ENCODE assay signal across 8 cellular contexts in the genomic region with DNA sequence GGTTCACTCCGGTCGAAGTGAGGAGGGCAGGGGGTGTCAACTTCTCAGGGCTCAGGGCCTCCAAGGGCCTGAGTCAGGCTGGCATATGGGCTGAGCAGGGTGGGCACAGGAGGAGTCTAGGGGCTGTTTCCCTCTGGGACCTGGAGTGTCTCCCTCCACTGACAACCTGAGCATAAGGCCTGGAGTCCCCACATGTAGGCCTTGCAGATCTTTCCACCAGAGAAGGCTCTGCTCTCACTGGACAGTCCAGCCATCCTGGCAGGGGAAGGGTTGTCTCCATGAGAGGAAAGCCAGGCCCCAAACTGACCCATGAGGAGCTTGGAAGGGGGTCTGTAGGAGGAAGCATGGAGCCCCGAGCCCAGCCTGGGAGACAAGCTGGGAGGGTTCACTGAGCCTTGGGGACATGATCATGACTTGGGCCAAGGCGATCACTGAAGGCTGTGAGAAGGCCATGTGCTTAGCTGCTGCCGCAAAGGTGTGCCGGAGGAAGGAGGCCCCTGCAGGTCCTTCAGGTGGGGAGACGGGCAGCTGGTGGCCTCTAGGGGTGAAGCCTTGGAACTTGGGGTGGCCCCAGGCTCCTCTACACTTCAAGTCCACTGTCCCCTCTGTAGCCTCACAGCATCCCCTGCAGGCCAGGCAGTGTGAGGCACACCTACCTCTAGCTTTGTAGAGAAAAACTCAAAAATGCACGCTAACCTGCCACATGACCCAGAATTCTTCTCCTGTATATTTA. TPM values are rescaled to one million over a fixed set of nuclear protein-coding genes. Genes with fewer than 3 reads are reported as not detected.
A peak's percentile ranks its signal among the peaks of the same experiment; 100 is the strongest.
DNase-seq lines count a peak whose midpoint lies in the region; ATAC-seq, FAIRE-seq and TF ChIP-seq lines count a peak whose summit lies in the region.

No MANE protein-coding gene starts in this region.

- no peak overlapping the region for H3K4me3 ChIP-seq in brain microvascular endothelial cell (ENCODE audit: low read depth, low read length)
- no peak overlapping the region for H3K4me3 ChIP-seq in lower lobe of right lung
- no peak overlapping the region for H3K4me3 ChIP-seq in stomach

- H3K36me3 ChIP-seq in brain microvascular endothelial cell (replicated peaks) (no peaks in the 10 kb centered on the region), lower lobe of right lung (no peaks in the 10 kb centered on the region), stomach (peaks cover 0 to 10% (median 4%) of the 10 kb centered on the region in 4 donors)

- H3K27ac ChIP-seq in brain microvascular endothelial cell: no peak overlapping the region
- H3K27ac ChIP-seq in lower lobe of right lung: no peak overlapping the region
- H3K27ac ChIP-seq in stomach: no peak overlapping the region

- H3K4me1 ChIP-seq in lower lobe of right lung (peaks cover 30% of the 10 kb centered on the region), stomach (peaks cover 0 to 11% (median 0%) of the 10 kb centered on the region in 4 donors)

- WGBS in stomach, 5 donors: 88 to 98% (median 92%) methylated on average over 7 to 8 of the region's 8 CpGs

- intact Hi-C loops in lower lobe of right lung (cut with DNase I): no loop called here
- intact Hi-C loops in stomach (cut with DNase I; ENCODE audit: low total_unique reads): no loop called here
- intact Hi-C loops in posterior vena cava (cut with DNase I): no loop called here

- FAIRE-seq in GM18507 (lab: Jason Lieb, UNC): no peak

- DNase-seq in GM18507 (ENCODE audit: extremely low spot score, insufficient read length, low read depth) (peak; percentile 44), T-helper 22 cell (ENCODE audit: low read depth) (peak; percentile 39), brain microvascular endothelial cell (no peak), lower lobe of right lung (peak; percentile 77), stomach (peak; percentile 45), NCI-H1417 treated with DMSO at 0.1 percent for 48 hours (lab: John Stamatoyannopoulos, UW) (no peak), posterior vena cava (ENCODE audit: low spot score) (no peak)

- TF ChIP-seq EP300 in stomach (IDR thresholded peaks at IDR 0.05): no peak

- H3K9me3 ChIP-seq in lower lobe of right lung: no peaks in the 10 kb centered on the region
- peaks cover 0 to 4% (median 0%) of the 10 kb centered on the region in 4 donors for H3K9me3 ChIP-seq in stomach

- TF ChIP-seq POLR2A in stomach (IDR thresholded peaks at IDR 0.05): no peak

- H3K27me3 ChIP-seq in brain microvascular endothelial cell (replicated peaks) (no peaks in the 10 kb centered on the region), lower lobe of right lung (ENCODE audit: low read depth) (no peaks in the 10 kb centered on the region), stomach (no peaks in the 10 kb centered on the region)

- peak; percentile 84 for ATAC-seq in HG03378 (IDR thresholded peaks at IDR 0.05; ENCODE audit: unreplicated experiment)
- peak; percentile 91 to 92 for ATAC-seq in lower lobe of right lung

- in situ Hi-C loops in brain microvascular endothelial cell (cut with HindIII; ENCODE audit: low pct_ligation_motif_present, low sequenced_read_pairs): no loop called here

- peak; percentile 86 for TF ChIP-seq CTCF in brain microvascular endothelial cell (IDR thresholded peaks at IDR 0.05; ENCODE audit: low read depth, low read length, missing control alignments)
- peak; percentile 67 for TF ChIP-seq CTCF in lower lobe of right lung (IDR thresholded peaks at IDR 0.05)
- peak in 2 of 7 experiments; percentile 37 to 39 for TF ChIP-seq CTCF in stomach (IDR thresholded peaks at IDR 0.05)

RNA-seq across cellular contexts. Expression of gene CMTM2, which starts 9.9 kb away (rescaled TPM):
- total RNA-seq in lower lobe of right lung (4.0 TPM), stomach (not detected), posterior vena cava (under 1 TPM in 1 of 2 donors, not detected in 1; 0.38 TPM)
- polyA plus RNA-seq in stomach: under 1 TPM in 2 of 3 donors, not detected in 1; 0.48 to 0.50 TPM

RNA-seq across cellular contexts. Expression of gene CMTM3, which starts 15.4 kb away (rescaled TPM):
- 35.8 TPM for total RNA-seq in lower lobe of right lung
- total RNA-seq in stomach: 10 to 100 TPM in 1 of 5 donors, 1 to 10 TPM in 1, under 1 TPM in 1, not detected in 2; 0.87 to 10.3 (median 6.5) TPM
- polyA plus RNA-seq in stomach: 10 to 100 TPM in 2 of 3 donors, 1 to 10 TPM in 1; 6.7 to 12.2 (median 11.9) TPM
- total RNA-seq in posterior vena cava: 10 to 100 TPM; 25.8 to 29.7 TPM

RNA-seq across cellular contexts. Expression of gene CMTM1, which starts 22.9 kb away (rescaled TPM):
- total RNA-seq in lower lobe of right lung (8.1 TPM), stomach (not detected), posterior vena cava (1 to 10 TPM; 2.1 to 3.1 TPM)
- under 1 TPM in 1 of 3 donors, not detected in 2; 0.28 TPM for polyA plus RNA-seq in stomach

RNA-seq across cellular contexts. Expression of gene CKLF, which starts 36.8 kb away (rescaled TPM):
- total RNA-seq in lower lobe of right lung (64.9 TPM), stomach (10 to 100 TPM in 3 of 5 donors, 1 to 10 TPM in 1, not detected in 1; 4.1 to 35.7 (median 18.4) TPM), posterior vena cava (10 to 100 TPM; 22.0 to 25.4 TPM)
- 10 to 100 TPM; 21.8 to 35.1 (median 30.5) TPM for polyA plus RNA-seq in stomach

RNA-seq across cellular contexts. Expression of gene TK2, which starts 39.2 kb away (rescaled TPM):
- 36.2 TPM for total RNA-seq in lower lobe of right lung
- total RNA-seq in stomach: 10 to 100 TPM; 10.7 to 25.0 (median 22.0) TPM
- 10 to 100 TPM in 2 of 3 donors, 1 to 10 TPM in 1; 9.8 to 15.4 (median 14.4) TPM for polyA plus RNA-seq in stomach
- 10 to 100 TPM; 23.6 to 37.2 TPM for total RNA-seq in posterior vena cava

Comparison
In these comparisons a context has a peak if more than half of its experiments do, and no peak if none do; other contexts are left out.
1. DNase-seq: peak in GM18507 (single experiment), T-helper 22 cell (single experiment), lower lobe of right lung (single experiment) and stomach (single experiment); none in brain microvascular endothelial cell (single experiment), NCI-H1417 treated with DMSO at 0.1 percent for 48 hours (single experiment) and posterior vena cava (single experiment).